12 cellular contexts compared by ENCODE assay signal in the genomic region with DNA sequence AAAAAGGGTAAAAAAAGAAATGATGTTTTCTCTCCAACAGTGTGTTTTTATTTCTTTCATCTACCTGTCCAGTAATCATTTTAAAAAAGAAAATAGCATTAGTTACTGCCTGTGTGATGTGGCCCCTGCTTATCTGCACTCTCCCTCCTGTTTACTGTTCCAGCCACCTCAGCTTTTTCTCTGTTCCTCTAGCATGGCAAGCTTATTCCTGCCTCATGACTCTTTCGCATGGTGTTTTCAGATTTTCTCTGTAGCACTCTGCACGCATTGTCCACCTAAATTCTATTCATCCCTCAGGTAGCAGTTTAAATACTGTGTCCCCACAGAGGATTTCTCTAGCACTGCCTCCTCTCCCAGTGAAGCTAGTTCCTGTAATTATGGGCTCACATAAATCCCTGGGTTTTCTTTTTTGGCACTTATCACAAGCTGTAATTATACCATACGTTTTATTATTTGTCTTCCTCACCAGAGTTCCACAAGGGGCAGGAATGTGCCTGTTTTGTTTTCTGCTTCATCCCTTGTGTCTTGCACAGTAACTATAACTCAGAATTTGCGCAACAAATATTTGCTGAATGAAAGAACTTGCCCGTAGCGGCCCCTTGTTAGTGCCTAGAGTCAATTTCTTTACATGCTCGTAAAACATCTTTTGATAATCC. TPM values are rescaled to one million over a fixed set of nuclear protein-coding genes. Genes with fewer than 3 reads are reported as not detected.
A peak's percentile ranks its signal among the peaks of the same experiment; 100 is the strongest.
DNase-seq lines count a peak whose midpoint lies in the region; ATAC-seq, FAIRE-seq and TF ChIP-seq lines count a peak whose summit lies in the region.
"Had no signal": no experiment of that assay in that cellular context is flagged by ENCODE, and none has a peak within 500 bp of the region (broad histone marks: within the 10 kb centered on the region; RNA-seq: fewer than 3 reads in every experiment).

No MANE protein-coding gene starts in this region.

- no peaks in the 10 kb centered on the region for H3K27me3 Mint-ChIP-seq in activated CD8-positive, alpha-beta T cell treated with anti-CD3 and anti-CD28 coated beads, Interleukin-2, amount 10 ng/mL, durations not matched to agents 7 days and 5 days (ENCODE audit: low read depth)
- H3K27me3 Mint-ChIP-seq: T-helper 17 cell had no signal

- H3K27me3 ChIP-seq in bronchial epithelial cell (ENCODE audit: control insufficient read depth, insufficient read depth, low read length) (no peaks in the 10 kb centered on the region), prostate gland (replicated peaks; ENCODE audit: insufficient read depth) (no peaks in the 10 kb centered on the region)

- DNase-seq in NCI-H345 (lab: John Stamatoyannopoulos, UW): peak; percentile 10
- no peak for DNase-seq in NCI-H345 treated with DMSO at 0.1 percent for 48 hours (lab: John Stamatoyannopoulos, UW; ENCODE audit: unreplicated experiment)
- peak; percentile 8 for DNase-seq in MV-4-11 (lab: John Stamatoyannopoulos, UW)
- DNase-seq in bronchial epithelial cell (ENCODE audit: low read depth): peak; percentile 92
- peak; percentile 74 for DNase-seq in prostate gland (ENCODE audit: low spot score)
- no peak for DNase-seq in OCI-M2 (lab: John Stamatoyannopoulos, UW; ENCODE audit: unreplicated experiment)
- DNase-seq in stimulated activated naive CD8-positive, alpha-beta T cell treated with anti-CD3 and anti-CD28 coated beads, Interleukin-15, Interleukin-2, amounts not matched to agents 100 U/mL and 50 U/mL, for 24 hours: no peak
- DNase-seq in activated CD8-positive, alpha-beta T cell treated with anti-CD3 and anti-CD28 coated beads, Interleukin-2, amount 10 ng/mL, durations not matched to agents 7 days and 5 days: no peak
- DNase-seq: activated T-cell treated with anti-CD3 and anti-CD28 coated beads, Interleukin-2, amount 50 U/mL, for 1 hour; AML-193; NCI-H187; T-helper 17 cell had no signal

- no peak overlapping the region for H3K4me3 ChIP-seq in bronchial epithelial cell (ENCODE audit: low read depth, low read length)
- no peak overlapping the region for H3K4me3 ChIP-seq in prostate gland

- no peaks in the 10 kb centered on the region for H3K9me3 ChIP-seq in prostate gland

- no peaks in the 10 kb centered on the region for H3K4me1 Mint-ChIP-seq in activated CD8-positive, alpha-beta T cell treated with anti-CD3 and anti-CD28 coated beads, Interleukin-2, amount 10 ng/mL, durations not matched to agents 7 days and 5 days (ENCODE audit: low read depth)

- H3K27ac Mint-ChIP-seq in activated CD8-positive, alpha-beta T cell treated with anti-CD3 and anti-CD28 coated beads, Interleukin-2, amount 10 ng/mL, durations not matched to agents 7 days and 5 days: no peak overlapping the region
- H3K27ac Mint-ChIP-seq: T-helper 17 cell had no signal

- WGBS in prostate gland: 24% methylated on average over 7 of the region's 7 CpGs

- POLR2A ChIA-PET in activated CD8-positive, alpha-beta T cell treated with anti-CD3 and anti-CD28 coated beads, Interleukin-2, amount 10 ng/mL, durations not matched to agents 7 days and 5 days (lab: Charles Lee): no interaction called here

- peaks cover 4% of the 10 kb centered on the region for H3K4me1 ChIP-seq in prostate gland (replicated peaks)

- FAIRE-seq in bronchial epithelial cell (lab: Jason Lieb, UNC): no peak

- H3K9me3 Mint-ChIP-seq in activated CD8-positive, alpha-beta T cell treated with anti-CD3 and anti-CD28 coated beads, Interleukin-2, amount 10 ng/mL, durations not matched to agents 7 days and 5 days (ENCODE audit: insufficient read depth): no peaks in the 10 kb centered on the region

- CTCF ChIA-PET in activated CD8-positive, alpha-beta T cell treated with anti-CD3 and anti-CD28 coated beads, Interleukin-2, amount 10 ng/mL, durations not matched to agents 7 days and 5 days (lab: Charles Lee): no interaction called here

- no peak for TF ChIP-seq POLR2A in prostate gland (IDR thresholded peaks at IDR 0.05)

- H3K36me3 ChIP-seq in bronchial epithelial cell (ENCODE audit: control insufficient read depth, insufficient read depth, low read length) (no peaks in the 10 kb centered on the region), prostate gland (no peaks in the 10 kb centered on the region)

- peaks cover 4% of the 10 kb centered on the region for H3K36me3 Mint-ChIP-seq in activated CD8-positive, alpha-beta T cell treated with anti-CD3 and anti-CD28 coated beads, Interleukin-2, amount 10 ng/mL, durations not matched to agents 7 days and 5 days (ENCODE audit: low read depth)

- intact Hi-C loops in prostate gland (cut with DNase I): no loop called here

- TF ChIP-seq CTCF in bronchial epithelial cell (IDR thresholded peaks at IDR 0.05; ENCODE audit: insufficient read depth, low read length, severe bottlenecking) (no peak), prostate gland (IDR thresholded peaks at IDR 0.05) (no peak)

- ATAC-seq in stimulated activated naive CD8-positive, alpha-beta T cell treated with anti-CD3 and anti-CD28 coated beads, Interleukin-15, Interleukin-2, amounts not matched to agents 100 U/mL and 50 U/mL, for 24 hours: no peak
- ATAC-seq in activated CD8-positive, alpha-beta T cell treated with anti-CD3 and anti-CD28 coated beads, Interleukin-2, amount 10 ng/mL, durations not matched to agents 7 days and 5 days: no peak
- ATAC-seq: T-helper 17 cell had no signal

- H3K4me3 Mint-ChIP-seq in activated CD8-positive, alpha-beta T cell treated with anti-CD3 and anti-CD28 coated beads, Interleukin-2, amount 10 ng/mL, durations not matched to agents 7 days and 5 days: no peak overlapping the region
- H3K4me3 Mint-ChIP-seq: T-helper 17 cell had no signal

- peak overlapping the region; percentile 15 to 55 for H3K27ac ChIP-seq in prostate gland

RNA-seq across cellular contexts. Expression of a gene that starts 51.4 kb away (rescaled TPM):
- 10.1 and 10.3 TPM in 2 replicates for total RNA-seq in bronchial epithelial cell
- 10 to 100 TPM; 20.8 to 26.6 TPM for total RNA-seq in prostate gland
- 10 to 100 TPM; 13.7 to 15.6 TPM for total RNA-seq in activated CD8-positive, alpha-beta T cell treated with anti-CD3 and anti-CD28 coated beads, Interleukin-2, amount 10 ng/mL, durations not matched to agents 7 days and 5 days

Comparison
In these comparisons a context has a peak if more than half of its experiments do, and no peak if none do; other contexts are left out.
1. DNase-seq: peak in NCI-H345 (single experiment), MV-4-11 (single experiment), bronchial epithelial cell (single experiment) and prostate gland (single experiment); none in NCI-H345 treated with DMSO at 0.1 percent for 48 hours (single experiment), OCI-M2 (single experiment), stimulated activated naive CD8-positive, alpha-beta T cell treated with anti-CD3 and anti-CD28 coated beads, Interleukin-15, Interleukin-2, amounts not matched to agents 100 U/mL and 50 U/mL, for 24 hours (single experiment) and activated CD8-positive, alpha-beta T cell treated with anti-CD3 and anti-CD28 coated beads, Interleukin-2, amount 10 ng/mL, durations not matched to agents 7 days and 5 days (single experiment).